Comparison of ENCODE assay signal across 8 cellular contexts in the genomic region with DNA sequence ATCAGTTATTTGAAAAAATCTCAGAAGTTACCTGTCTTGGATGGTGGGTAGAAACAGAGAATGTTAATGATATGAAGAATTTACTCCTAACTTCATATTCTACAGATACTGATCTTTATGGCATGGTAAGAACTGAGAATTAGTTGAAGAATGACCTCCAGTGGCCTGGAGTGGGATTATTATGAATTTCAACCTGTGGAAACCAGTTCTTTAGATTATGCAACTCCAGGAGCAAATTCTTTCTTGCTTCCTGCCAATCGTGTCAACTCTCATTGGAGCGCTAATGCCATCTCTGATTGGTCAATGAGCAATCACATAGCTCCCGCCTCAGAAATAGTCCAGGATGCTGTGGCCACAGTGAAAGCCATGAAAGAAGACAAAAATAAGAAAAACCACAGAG. TPM values are rescaled to one million over a fixed set of nuclear protein-coding genes. Genes with fewer than 3 reads are reported as not detected.
DNase-seq lines count a peak whose midpoint lies in the region; ATAC-seq and TF ChIP-seq lines count a peak whose summit lies in the region.

No MANE protein-coding gene starts in this region.

- DNase-seq in Caco-2 (peak; percentile 63 to 78), HL-60 (ENCODE audit: low read depth in 1 of 2, low spot score in 1 of 2) (peak; percentile 13 to 19), RPMI8226 (peak; percentile 10)
- no peak for DNase-seq in activated T-cell treated with anti-CD3 and anti-CD28 coated beads, Interleukin-2, amount 50 U/mL, for 48 hours
- DNase-seq in stimulated activated naive CD4-positive, alpha-beta T cell treated with Interleukin-2 at 50 U/mL for 16 hours (lab: John Stamatoyannopoulos, UW) = no peak

- TF ChIP-seq EP300 in gastroesophageal sphincter (IDR thresholded peaks at IDR 0.05) = no peak

- ATAC-seq in gastroesophageal sphincter (peak; percentile 37), GM19397 (IDR thresholded peaks at IDR 0.05; ENCODE audit: unreplicated experiment) (no peak), HG03196 (IDR thresholded peaks at IDR 0.05; ENCODE audit: unreplicated experiment) (no peak)

- peak overlapping the region; percentile 64 for H3K4me3 Mint-ChIP-seq in Caco-2 (ENCODE audit: unreplicated experiment)

- H3K9me3 ChIP-seq in Caco-2 = no peaks in the 10 kb centered on the region
- H3K9me3 ChIP-seq in gastroesophageal sphincter = no peaks in the 10 kb centered on the region

- BruUV-seq in Caco-2 (replicated peaks; lab: Mats Ljungman, UMichigan) = no TSS peak

- no peaks in the 10 kb centered on the region for H3K36me3 Mint-ChIP-seq in Caco-2 (ENCODE audit: insufficient read depth, unreplicated experiment)

- H3K27me3 ChIP-seq in Caco-2 (replicated peaks; ENCODE audit: control insufficient read depth, insufficient read depth, low read length) (no peaks in the 10 kb centered on the region), HL-60 (ENCODE audit: insufficient read depth, poor library complexity, severe bottlenecking) (no peaks in the 10 kb centered on the region), gastroesophageal sphincter (no peaks in the 10 kb centered on the region)

- H3K27ac ChIP-seq in HL-60 (replicated peaks) (no peak overlapping the region), gastroesophageal sphincter (no peak overlapping the region)

- TF ChIP-seq CTCF in Caco-2 (IDR thresholded peaks at IDR 0.05; ENCODE audit: insufficient read depth in 1 of 2, low read depth in 1 of 2, low read length in 1 of 2, severe bottlenecking in 1 of 2, unreplicated experiment in 1 of 2) = peak in 1 of 2 experiments; percentile 31
- TF ChIP-seq CTCF in HL-60 (IDR thresholded peaks at IDR 0.05; ENCODE audit: insufficient read depth, low read length) = no peak
- TF ChIP-seq CTCF in gastroesophageal sphincter (IDR thresholded peaks at IDR 0.05) = no peak

- TF ChIP-seq POLR2A in gastroesophageal sphincter (IDR thresholded peaks at IDR 0.05) = no peak

- POLR2A ChIA-PET in Caco-2 (lab: Charles Lee) = no interaction called here

- no peak overlapping the region for H3K4me3 ChIP-seq in Caco-2 (ENCODE audit: low read depth, low read length)
- no peak overlapping the region for H3K4me3 ChIP-seq in HL-60 (replicated peaks; ENCODE audit: insufficient read depth, low read length)
- H3K4me3 ChIP-seq in gastroesophageal sphincter = no peak overlapping the region

- WGBS in gastroesophageal sphincter (ENCODE audit: low coverage in 1 of 2), 2 donors = 10 to 21% methylated on average over 2 of the region's 3 CpGs

- H3K27ac Mint-ChIP-seq in Caco-2 (ENCODE audit: unreplicated experiment) = peak overlapping the region; percentile 45

- H3K4me1 Mint-ChIP-seq in Caco-2 (ENCODE audit: low read depth, unreplicated experiment) = peaks cover 6% of the 10 kb centered on the region

- H3K36me3 ChIP-seq in Caco-2 (ENCODE audit: control insufficient read depth, insufficient read depth, low read length) (no peaks in the 10 kb centered on the region), gastroesophageal sphincter (peaks cover 0 to 5% of the 10 kb centered on the region in 2 donors)

- CTCF ChIA-PET in Caco-2 (lab: Charles Lee) = interaction anchor here (0.6 to 1.6 kb wide), 9 partner anchors 14 to 167 kb away, joined by 3 to 14 read pairs (median 4); a partner anchor contains a TSS

- no peaks in the 10 kb centered on the region for H3K27me3 Mint-ChIP-seq in Caco-2 (ENCODE audit: insufficient read depth, unreplicated experiment)

- peaks cover 6% of the 10 kb centered on the region for H3K9me3 Mint-ChIP-seq in Caco-2 (ENCODE audit: unreplicated experiment)

- peaks cover 4% of the 10 kb centered on the region; the same call in 1 of the 2 replicates for H3K4me1 ChIP-seq in Caco-2
- H3K4me1 ChIP-seq in gastroesophageal sphincter = no peaks in the 10 kb centered on the region

- intact Hi-C loops in Caco-2 (cut with micrococcal nuclease; ENCODE audit: unreplicated experiment) = loop anchor here (1.0 to 5.0 kb wide), 6 partner anchors 23 to 225 kb away; no protein-coding TSS in a partner anchor

RNA-seq across cellular contexts. Expression of a gene that starts 40.6 kb away (rescaled TPM):
- total RNA-seq in Caco-2 (2022) (36.4 and 40.9 TPM in 2 replicates), gastroesophageal sphincter (10 to 100 TPM; 18.3 to 33.4 (median 21.9) TPM)

Comparison
In these comparisons a context has a peak if more than half of its experiments do, and no peak if none do; other contexts are left out.
1. DNase-seq: peak in Caco-2 (2 of 2), HL-60 (2 of 2) and RPMI8226 (single experiment); none in activated T-cell treated with anti-CD3 and anti-CD28 coated beads, Interleukin-2, amount 50 U/mL, for 48 hours (0 of 2) and stimulated activated naive CD4-positive, alpha-beta T cell treated with Interleukin-2 at 50 U/mL for 16 hours (single experiment).